ENCODE assay signal across 24 cellular contexts in genomic region chr9:3447143-3447542, GRCh38.
DNase-seq lines count a peak whose midpoint lies in the region; TF ChIP-seq lines count a peak whose summit lies in the region.
"Had no signal": no experiment of that assay in that cellular context is flagged by ENCODE, and none has a peak within 500 bp of the region (broad histone marks: within the 10 kb centered on the region; RNA-seq: fewer than 3 reads in every experiment).

No MANE protein-coding gene starts in this region.

- H3K27me3 ChIP-seq in neural progenitor cell: no peaks in the 10 kb centered on the region
- no peaks in the 10 kb centered on the region for H3K27me3 ChIP-seq in MG63
- H3K27me3 ChIP-seq: BE2C, SJCRH30 had no signal

- peaks cover 46% of the 10 kb centered on the region for H3K79me2 ChIP-seq in neural progenitor cell (ENCODE audit: low read depth)

- no peak overlapping the region for H2AFZ ChIP-seq in neural progenitor cell (replicated peaks)

- peak overlapping the region; percentile 36 for H3K27ac ChIP-seq in neural progenitor cell
- H3K27ac ChIP-seq: A549, HL-60, SJCRH30 had no signal

- no peak overlapping the region for H3K4me3 Mint-ChIP-seq in neural progenitor cell
- H3K4me3 Mint-ChIP-seq: CD4-positive, CD25-positive, alpha-beta regulatory T cell; HFFc6 had no signal

- DNase-seq in DMS79 (lab: John Stamatoyannopoulos, UW): peak; percentile 56
- DNase-seq in NCI-H2227 (lab: John Stamatoyannopoulos, UW; ENCODE audit: unreplicated experiment): peak; percentile 6
- peak; percentile 44 for DNase-seq in amniotic epithelial cell (ENCODE audit: low read depth)
- no peak for DNase-seq in neural progenitor cell (ENCODE audit: low spot score)
- no peak for DNase-seq in Ammon's horn (ENCODE audit: low spot score)
- no peak for DNase-seq in C1 segment of cervical spinal cord (lab: John Stamatoyannopoulos, UW)
- DNase-seq in MG63: no peak
- DNase-seq: BE2C; CD4-positive, CD25-positive, alpha-beta regulatory T cell; H7; HFFc6; MM.1S; NCI-H1092 treated with DMSO at 0.1 percent for 48 hours; NCI-H1694 treated with DMSO at 0.1 percent for 48 hours; NCI-H2081 treated with DMSO at 0.1 percent for 48 hours; NCI-H226; NCI-H510A treated with DMSO at 0.1 percent for 48 hours; NCI-H82; OCI-M1; SJCRH30 had no signal

- H3K36me3 Mint-ChIP-seq in neural progenitor cell: peaks cover 41% of the 10 kb centered on the region

- H3K4me1 Mint-ChIP-seq in neural progenitor cell: peaks cover 20% of the 10 kb centered on the region

- no peak overlapping the region for H3K27ac Mint-ChIP-seq in neural progenitor cell
- H3K27ac Mint-ChIP-seq: HFFc6 had no signal

- H3K9me3 ChIP-seq in neural progenitor cell (ENCODE audit: low read depth): no peaks in the 10 kb centered on the region
- H3K9me3 ChIP-seq in MG63: no peaks in the 10 kb centered on the region
- H3K9me3 ChIP-seq: A549, BE2C, SJCRH30 had no signal

- TF ChIP-seq CTCF in neural progenitor cell (IDR thresholded peaks at IDR 0.05): no peak

- no peaks in the 10 kb centered on the region for H3K27me3 Mint-ChIP-seq in neural progenitor cell (ENCODE audit: insufficient read depth, low read depth)
- H3K27me3 Mint-ChIP-seq: CD4-positive, CD25-positive, alpha-beta regulatory T cell had no signal

- H3K9me3 Mint-ChIP-seq in neural progenitor cell: peaks cover 10% of the 10 kb centered on the region
- H3K9me3 Mint-ChIP-seq: HFFc6 had no signal

- no peak overlapping the region for H3K4me2 ChIP-seq in neural progenitor cell
- H3K4me2 ChIP-seq: A549 had no signal

- no peaks in the 10 kb centered on the region for H4K20me1 ChIP-seq in neural progenitor cell (ENCODE audit: low read depth)

- H3K4me3 ChIP-seq in neural progenitor cell (no peak overlapping the region), MG63 (no peak overlapping the region)
- H3K4me3 ChIP-seq: A549, GM12878, K562, SJCRH30 had no signal

- H3K36me3 ChIP-seq in neural progenitor cell: no peaks in the 10 kb centered on the region
- no peaks in the 10 kb centered on the region for H3K36me3 ChIP-seq in MG63
- H3K36me3 ChIP-seq: BE2C, SJCRH30 had no signal

- no peaks in the 10 kb centered on the region for H3F3A ChIP-seq in neural progenitor cell (ENCODE audit: low read depth)

- no peaks in the 10 kb centered on the region for H3K4me1 ChIP-seq in neural progenitor cell
- H3K4me1 ChIP-seq: A549, BE2C, SJCRH30 had no signal

- no peak overlapping the region for H3K9ac ChIP-seq in neural progenitor cell

Comparison
In these comparisons a context has a peak if more than half of its experiments do, and no peak if none do; other contexts are left out.
1. DNase-seq: peak in DMS79 (single experiment), NCI-H2227 (single experiment) and amniotic epithelial cell (single experiment); none in neural progenitor cell (single experiment), Ammon's horn (single experiment), C1 segment of cervical spinal cord (0 of 14) and MG63 (single experiment).